Comparison of ENCODE assay signal across 11 cellular contexts in genomic region chr22:42969348-42969975, GRCh38. TPM values are rescaled to one million over a fixed set of nuclear protein-coding genes. Genes with fewer than 3 reads are reported as not detected.
DNase-seq lines count a peak whose midpoint lies in the region; ATAC-seq and TF ChIP-seq lines count a peak whose summit lies in the region.
"Had no signal": no experiment of that assay in that cellular context is flagged by ENCODE, and none has a peak within 500 bp of the region (broad histone marks: within the 10 kb centered on the region; RNA-seq: fewer than 3 reads in every experiment).

No MANE protein-coding gene starts in this region.

- peaks cover 5% of the 10 kb centered on the region for H3K4me1 ChIP-seq in CD4-positive, CD25-positive, alpha-beta regulatory T cell (ENCODE audit: control insufficient read depth, insufficient read depth, low read length, poor library complexity, severe bottlenecking)
- peaks cover 19% of the 10 kb centered on the region for H3K4me1 ChIP-seq in rectal smooth muscle tissue (ENCODE audit: control insufficient read depth, insufficient read depth, low read length)

- H3K27me3 ChIP-seq in CD4-positive, CD25-positive, alpha-beta regulatory T cell (ENCODE audit: control insufficient read depth, insufficient read depth, low read length), result no peaks in the 10 kb centered on the region
- H3K27me3 ChIP-seq in rectal smooth muscle tissue (ENCODE audit: control insufficient read depth, insufficient read depth, low read length), result no peaks in the 10 kb centered on the region
- no peaks in the 10 kb centered on the region for H3K27me3 ChIP-seq in WERI-Rb-1 (ENCODE audit: insufficient read depth, low read depth, severe bottlenecking)

- no peak for ATAC-seq in CD4-positive, CD25-positive, alpha-beta regulatory T cell (ENCODE audit: low read depth in 2 of 2)
- ATAC-seq in T-helper 17 cell, result no peak

- no peak overlapping the region for H3K9ac ChIP-seq in rectal smooth muscle tissue (ENCODE audit: low read length)

- H3K4me3 ChIP-seq in CD4-positive, CD25-positive, alpha-beta regulatory T cell (ENCODE audit: low read depth, low read length), result no peak overlapping the region
- no peak overlapping the region for H3K4me3 ChIP-seq in rectal smooth muscle tissue (ENCODE audit: low read length)
- H3K4me3 ChIP-seq in WERI-Rb-1 (ENCODE audit: low read depth, low read length), result no peak overlapping the region

- no peak for DNase-seq in CD4-positive, CD25-positive, alpha-beta regulatory T cell
- DNase-seq in T-helper 17 cell (no peak), fibroblast of gingiva (ENCODE audit: low read depth) (peak; percentile 77), hepatic stellate cell (ENCODE audit: low spot score) (no peak), WERI-Rb-1 (no peak)
- DNase-seq in stimulated activated CD4-positive, alpha-beta T cell treated with anti-CD3 and anti-CD28 coated beads, Interleukin-12 subunit alpha, Interleukin-12 subunit beta, amount 100 ng/mL, for 4 hours, result no peak
- no peak for DNase-seq in activated CD8-positive, alpha-beta memory T cell treated with anti-CD3 and anti-CD28 coated beads, Interleukin-2, amount 50 U/mL, for 4 hours
- DNase-seq: activated CD8-positive, alpha-beta memory T cell treated with anti-CD3 and anti-CD28 coated beads, Interleukin-2, amount 50 U/mL, for 48 hours; CD8-positive, alpha-beta memory T cell; T1000 had no signal

- no peak for TF ChIP-seq CTCF in WERI-Rb-1 (IDR thresholded peaks at IDR 0.05; ENCODE audit: low read depth, low read length)

- peak overlapping the region in 2 of 3 donors; percentile 31 to 94 for H3K27ac Mint-ChIP-seq in CD4-positive, CD25-positive, alpha-beta regulatory T cell
- H3K27ac Mint-ChIP-seq in T-helper 17 cell, result peak overlapping the region; percentile 27

- H3K9me3 ChIP-seq in CD4-positive, CD25-positive, alpha-beta regulatory T cell (ENCODE audit: control insufficient read depth in 2 of 2, low read length in 2 of 2), result no peaks in the 10 kb centered on the region
- H3K9me3 ChIP-seq in T-helper 17 cell (ENCODE audit: control insufficient read depth, low read length, poor library complexity, severe bottlenecking) (no peaks in the 10 kb centered on the region), WERI-Rb-1 (ENCODE audit: severe bottlenecking) (peaks cover 3% of the 10 kb centered on the region)

- H3K27ac ChIP-seq in CD4-positive, CD25-positive, alpha-beta regulatory T cell (ENCODE audit: insufficient read depth, low read length, poor library complexity, severe bottlenecking), result no peak overlapping the region
- H3K27ac ChIP-seq in rectal smooth muscle tissue (ENCODE audit: low read depth, low read length) (peak overlapping the region; percentile 36), WERI-Rb-1 (no peak overlapping the region)

- no peaks in the 10 kb centered on the region for H3K27me3 Mint-ChIP-seq in CD4-positive, CD25-positive, alpha-beta regulatory T cell
- H3K27me3 Mint-ChIP-seq in T-helper 17 cell, result no peaks in the 10 kb centered on the region
- H3K27me3 Mint-ChIP-seq: CD8-positive, alpha-beta memory T cell had no signal

- no peak overlapping the region for H3K4me3 Mint-ChIP-seq in CD4-positive, CD25-positive, alpha-beta regulatory T cell
- no peak overlapping the region for H3K4me3 Mint-ChIP-seq in T-helper 17 cell
- H3K4me3 Mint-ChIP-seq: CD8-positive, alpha-beta memory T cell had no signal

- peaks cover 0 to 1% (median 0%) of the 10 kb centered on the region in 7 donors for H3K9me3 Mint-ChIP-seq in CD4-positive, CD25-positive, alpha-beta regulatory T cell
- H3K9me3 Mint-ChIP-seq: CD8-positive, alpha-beta memory T cell had no signal

- peaks cover 7% of the 10 kb centered on the region for H3K36me3 ChIP-seq in CD4-positive, CD25-positive, alpha-beta regulatory T cell (ENCODE audit: control insufficient read depth, insufficient read depth, low read length)
- no peaks in the 10 kb centered on the region for H3K36me3 ChIP-seq in rectal smooth muscle tissue (ENCODE audit: control insufficient read depth, insufficient read depth, low read length)
- peaks cover 11% of the 10 kb centered on the region; the same call in 1 of the 2 replicates for H3K36me3 ChIP-seq in WERI-Rb-1

- H3K4me1 Mint-ChIP-seq in CD4-positive, CD25-positive, alpha-beta regulatory T cell, result peaks cover 17 to 51% (median 28%) of the 10 kb centered on the region in 4 donors
- peaks cover 37% of the 10 kb centered on the region for H3K4me1 Mint-ChIP-seq in T-helper 17 cell

- H3K36me3 Mint-ChIP-seq in CD4-positive, CD25-positive, alpha-beta regulatory T cell, result peaks cover 36% of the 10 kb centered on the region
- H3K36me3 Mint-ChIP-seq in T-helper 17 cell (ENCODE audit: low read depth), result no peaks in the 10 kb centered on the region

RNA-seq across cellular contexts. Expression of gene PACSIN2, which starts 45.5 kb away (rescaled TPM):
- total RNA-seq in CD4-positive, CD25-positive, alpha-beta regulatory T cell, result 60.8 TPM
- 10 to 100 TPM; 27.5 to 38.1 (median 34.7) TPM for polyA plus RNA-seq in CD4-positive, CD25-positive, alpha-beta regulatory T cell
- 10 to 100 TPM; 36.8 to 61.3 TPM for total RNA-seq in T-helper 17 cell
